ENCODE assay signal across 29 cellular contexts in the genomic region with DNA sequence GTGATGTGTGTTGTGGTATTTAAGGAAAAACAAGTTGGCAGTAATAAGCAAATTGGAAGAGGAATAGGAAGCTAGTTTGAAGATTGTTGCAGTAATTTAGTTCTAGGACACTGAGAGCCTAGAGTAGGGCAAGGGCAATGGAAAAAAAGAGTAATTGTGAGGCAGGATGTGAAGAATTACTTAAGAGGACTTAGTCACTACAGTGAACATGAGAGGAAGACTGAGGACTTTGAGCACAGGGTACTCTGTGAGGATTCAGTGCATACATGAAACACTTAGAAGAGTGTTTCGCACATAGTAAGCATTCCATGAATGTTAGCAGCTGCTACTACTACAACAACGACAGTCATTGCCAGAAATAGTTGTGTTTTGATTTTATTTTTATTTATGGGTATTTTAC. TPM values are rescaled to one million over a fixed set of nuclear protein-coding genes. Genes with fewer than 3 reads are reported as not detected.
DNase-seq lines count a peak whose midpoint lies in the region; ATAC-seq, FAIRE-seq and TF ChIP-seq lines count a peak whose summit lies in the region.
"Had no signal": no experiment of that assay in that cellular context is flagged by ENCODE, and none has a peak within 500 bp of the region (broad histone marks: within the 10 kb centered on the region; RNA-seq: fewer than 3 reads in every experiment).

No MANE protein-coding gene starts in this region.

- no peak for TF ChIP-seq EP300 in HepG2 (IDR thresholded peaks at IDR 0.05; ENCODE audit: low read depth in 2 of 2, low read length in 2 of 2)
- TF ChIP-seq EP300 in HepG2 (CRISPR knock-in tag; IDR thresholded peaks at IDR 0.05; ENCODE audit: borderline replicate concordance) = no peak

- H3K27ac ChIP-seq in HepG2 (ENCODE audit: extremely low read length, insufficient read depth, low read length) (no peak overlapping the region), right lobe of liver (no peak overlapping the region), left lung (no peak overlapping the region), thoracic aorta (no peak overlapping the region)
- H3K27ac ChIP-seq: neural progenitor cell, parathyroid adenoma, RWPE1, SJSA1, spleen, testis, uterus had no signal

- no peaks in the 10 kb centered on the region for H3K79me2 ChIP-seq in HepG2 (ENCODE audit: insufficient read depth, low read length)
- H3K79me2 ChIP-seq: parathyroid adenoma had no signal

- no peak for TF ChIP-seq CTCF in HepG2 (CRISPR knock-in tag; IDR thresholded peaks at IDR 0.05)
- TF ChIP-seq CTCF in right lobe of liver (IDR thresholded peaks at IDR 0.05) = no peak
- TF ChIP-seq CTCF in choroid plexus epithelial cell (conservative IDR thresholded peaks at IDR 0.05; ENCODE audit: low read depth, low read length) = no peak
- no peak for TF ChIP-seq CTCF in left lung (IDR thresholded peaks at IDR 0.05)
- no peak for TF ChIP-seq CTCF in thoracic aorta (IDR thresholded peaks at IDR 0.05)
- no peak for TF ChIP-seq CTCF in mucosa of descending colon (IDR thresholded peaks at IDR 0.05)

- no peak overlapping the region for H3K9ac ChIP-seq in HepG2 (ENCODE audit: insufficient read depth, low read depth, low read length)
- H3K9ac ChIP-seq: neural progenitor cell, parathyroid adenoma had no signal

- DNase-seq in HepG2 (ENCODE audit: low spot score) = peak; percentile 6
- no peak for DNase-seq in right lobe of liver
- peak; percentile 41 for DNase-seq in choroid plexus epithelial cell (ENCODE audit: low read depth)
- DNase-seq in left lung = no peak
- DNase-seq in thoracic aorta (ENCODE audit: low spot score) = no peak
- no peak for DNase-seq in mucosa of descending colon
- no peak for DNase-seq in SKM-1 treated with dmso at 0.1 percent for 144 hours (lab: John Stamatoyannopoulos, UW; ENCODE audit: unreplicated experiment)
- DNase-seq: 8988T; activated CD4-positive, alpha-beta T cell treated with anti-CD3 and anti-CD28 coated beads, Interleukin-2, amount 10 ng/mL, durations not matched to agents 24 days and 14 days; activated CD8-positive, alpha-beta memory T cell treated with anti-CD3 and anti-CD28 coated beads for 24 hours; activated T-cell treated with anti-CD3 and anti-CD28 coated beads for 4 hours; amygdala; effector memory CD4-positive, alpha-beta T cell; H7; NCI-H1048; NCI-H446; NCI-H774; spleen; stimulated activated CD4-positive, alpha-beta T cell treated with anti-CD3 and anti-CD28 coated beads, Interleukin-2, amount 100 ng/mL, for 24 hours; stimulated activated naive CD8-positive, alpha-beta T cell treated with anti-CD3 and anti-CD28 coated beads, Interleukin-15, Interleukin-2, amounts not matched to agents 100 U/mL and 50 U/mL, for 24 hours; testis; uterus had no signal

- no peaks in the 10 kb centered on the region for H4K20me1 ChIP-seq in HepG2 (ENCODE audit: insufficient read depth, low read length)

- FAIRE-seq in HepG2 (lab: Jason Lieb, UNC) = no peak

- TF ChIP-seq POLR2A in HepG2 (IDR thresholded peaks at IDR 0.05; ENCODE audit: insufficient read depth in 1 of 2, low read depth in 2 of 2, low read length in 2 of 2) = no peak
- TF ChIP-seq POLR2A in right lobe of liver (IDR thresholded peaks at IDR 0.05) = no peak

- WGBS in HepG2 (ENCODE audit: low lambda C conversion rate) = 29% methylated on average over 2 of the region's 2 CpGs
- 38% methylated on average over 2 of the region's 2 CpGs for WGBS in right lobe of liver (ENCODE audit: insufficient coverage, low coverage, low lambda C conversion rate, missing lambda C conversion rate)

- no TSS peak for BruUV-seq in HepG2 (replicated peaks; lab: Mats Ljungman, UMichigan)

- CTCF ChIA-PET in HepG2 (lab: Yijun Ruan, JAX; ENCODE audit: low intra/inter-chr PET ratio, low total read pairs) = no interaction called here

- H3K27me3 ChIP-seq in HepG2 (ENCODE audit: control insufficient read depth in 1 of 2, insufficient read depth in 2 of 2, low read length in 2 of 2) (no peaks in the 10 kb centered on the region), right lobe of liver (no peaks in the 10 kb centered on the region), left lung (no peaks in the 10 kb centered on the region), thoracic aorta (replicated peaks; ENCODE audit: insufficient read depth) (no peaks in the 10 kb centered on the region)
- H3K27me3 ChIP-seq: neural progenitor cell, SJSA1, spleen, testis, uterus had no signal

- no peak for TF ChIP-seq RAD21 in HepG2 (CRISPR knock-in tag; IDR thresholded peaks at IDR 0.05)

- intact Hi-C loops in HepG2 (cut with micrococcal nuclease; ENCODE audit: unreplicated experiment) = no loop called here
- intact Hi-C loops in right lobe of liver (cut with DNase I) = no loop called here
- intact Hi-C loops in left lung (cut with DNase I) = no loop called here
- intact Hi-C loops in mucosa of descending colon (cut with DNase I, micrococcal nuclease) = no loop called here

- POLR2A ChIA-PET in HepG2 (lab: Yijun Ruan, JAX) = no interaction called here

- ATAC-seq in HepG2 (no peak), right lobe of liver (no peak), left lung (peak; percentile 54), thoracic aorta (ENCODE audit: insufficient number of reproducible peaks, low FRiP score, low read depth) (peak; percentile 73), HG03469 (IDR thresholded peaks at IDR 0.05; ENCODE audit: unreplicated experiment) (no peak), mucosa of descending colon (no peak)
- ATAC-seq: stimulated activated naive CD8-positive, alpha-beta T cell treated with anti-CD3 and anti-CD28 coated beads, Interleukin-15, Interleukin-2, amounts not matched to agents 100 U/mL and 50 U/mL, for 24 hours had no signal

- H3K4me2 ChIP-seq in HepG2 (ENCODE audit: low read depth, low read length) = no peak overlapping the region
- H3K4me2 ChIP-seq: neural progenitor cell had no signal

- H3K36me3 ChIP-seq in HepG2 (replicated peaks in 1 of 2; ENCODE audit: control insufficient read depth in 1 of 2, insufficient read depth in 2 of 2, low read length in 2 of 2) (no peaks in the 10 kb centered on the region), right lobe of liver (no peaks in the 10 kb centered on the region), left lung (no peaks in the 10 kb centered on the region), thoracic aorta (peaks cover 3% of the 10 kb centered on the region), mucosa of descending colon (ENCODE audit: low read depth) (no peaks in the 10 kb centered on the region)
- H3K36me3 ChIP-seq: neural progenitor cell, SJSA1, spleen, uterus had no signal

- H3K4me3 ChIP-seq in HepG2 (replicated peaks in 1 of 3; ENCODE audit: insufficient read depth in 1 of 3, low read depth in 2 of 3, low read length in 3 of 3) (no peak overlapping the region), right lobe of liver (no peak overlapping the region), choroid plexus epithelial cell (ENCODE audit: low read depth, low read length) (no peak overlapping the region), left lung (no peak overlapping the region), thoracic aorta (no peak overlapping the region), mucosa of descending colon (no peak overlapping the region)
- H3K4me3 ChIP-seq: lung, neural progenitor cell, SJSA1, spleen, testis, uterus had no signal

- in situ Hi-C loops in HepG2 (cut with HindIII; ENCODE audit: extremely low pct_ligation_motif_present, low pct_unique_long_range_greater_than_20kb) = no loop called here

- H3K9me3 ChIP-seq in HepG2 (ENCODE audit: low read length) = no peaks in the 10 kb centered on the region
- no peaks in the 10 kb centered on the region for H3K9me3 ChIP-seq in right lobe of liver
- no peaks in the 10 kb centered on the region for H3K9me3 ChIP-seq in left lung
- H3K9me3 ChIP-seq in thoracic aorta = no peaks in the 10 kb centered on the region
- H3K9me3 ChIP-seq in mucosa of descending colon = no peaks in the 10 kb centered on the region
- H3K9me3 ChIP-seq: SJSA1, testis, uterus had no signal

- H2AFZ ChIP-seq in HepG2 (ENCODE audit: low read length) = no peak overlapping the region
- H2AFZ ChIP-seq: neural progenitor cell, parathyroid adenoma had no signal

- no peaks in the 10 kb centered on the region for H3K4me1 ChIP-seq in HepG2 (ENCODE audit: insufficient read depth, low read length)
- H3K4me1 ChIP-seq in right lobe of liver = no peaks in the 10 kb centered on the region
- no peaks in the 10 kb centered on the region for H3K4me1 ChIP-seq in left lung
- H3K4me1 ChIP-seq in thoracic aorta (ENCODE audit: control insufficient read depth in 1 of 2, low read depth in 2 of 2) = peaks cover 12 to 17% of the 10 kb centered on the region in 2 donors
- H3K4me1 ChIP-seq in mucosa of descending colon (ENCODE audit: low read depth) = peaks cover 9% of the 10 kb centered on the region
- H3K4me1 ChIP-seq: neural progenitor cell, parathyroid adenoma, SJSA1, testis, uterus had no signal

RNA-seq across cellular contexts. Expression of gene DKK1, which starts 30.9 kb away (rescaled TPM):
- total RNA-seq in HepG2 (2016; rRNA removed; fragmentation: Illumina TruSeq; extraction: Trizol) = 143 and 262 TPM in 2 replicates
- 170 and 175 TPM in 2 replicates for total RNA-seq in HepG2 (2016; cell fraction: cytosol; rRNA removed; fragmentation: Illumina TruSeq; extraction: Trizol; ENCODE audit: low read depth)
- total RNA-seq in HepG2 (2016; cell fraction: insoluble cytoplasmic fraction; rRNA removed; fragmentation: Illumina TruSeq; extraction: Trizol) = 140 and 239 TPM in 2 replicates
- total RNA-seq in HepG2 (2016; cell fraction: membrane; rRNA removed; fragmentation: Illumina TruSeq; extraction: Trizol) = 116 and 117 TPM in 2 replicates
- 264 and 293 TPM in 2 replicates for total RNA-seq in HepG2 (2016; cell fraction: nucleus; rRNA removed; fragmentation: Illumina TruSeq; extraction: Trizol)
- 52.9 and 123 TPM in 2 replicates for polyA plus RNA-seq in HepG2 (2011; rRNA removed)
- 52.9 and 64.6 TPM in 2 replicates for polyA plus RNA-seq in HepG2 (2011; cell fraction: cytosol; rRNA removed)
- 25.1 and 31.9 TPM in 2 replicates for polyA plus RNA-seq in HepG2 (2011; cell fraction: nucleus; rRNA removed)
- 18.4 and 75.9 TPM in 2 replicates for polyA plus RNA-seq in HepG2 (2012)
- polyA plus RNA-seq in HepG2 (2016; cell fraction: cytosol; fragmentation: Illumina TruSeq; extraction: Trizol; ENCODE audit: low read depth) = 25.2 and 32.2 TPM in 2 replicates
- polyA plus RNA-seq in HepG2 (2016; cell fraction: insoluble cytoplasmic fraction; fragmentation: Illumina TruSeq; extraction: Trizol; ENCODE audit: low read depth) = 160 TPM in 2 replicates
- 33.1 and 42.9 TPM in 2 replicates for polyA plus RNA-seq in HepG2 (2016; cell fraction: membrane; fragmentation: Illumina TruSeq; extraction: Trizol; ENCODE audit: low read depth)
- 469 and 518 TPM in 2 replicates for polyA plus RNA-seq in HepG2 (2016; cell fraction: nucleus; fragmentation: Illumina TruSeq; extraction: Trizol; ENCODE audit: insufficient read depth, low read depth)
- polyA minus RNA-seq in HepG2 (2011; rRNA and poly(A)+ RNA removed; ENCODE audit: low replicate concordance) = 32.2 and 34.1 TPM in 2 replicates
- polyA minus RNA-seq in HepG2 (2011; cell fraction: cytosol; rRNA and poly(A)+ RNA removed) = 31.8 and 36.1 TPM in 2 replicates
- 28.0 and 41.8 TPM in 2 replicates for polyA minus RNA-seq in HepG2 (2011; cell fraction: nucleus; rRNA and poly(A)+ RNA removed)
- total RNA-seq in right lobe of liver = not detected
- total RNA-seq in left lung = 10 to 100 TPM; 10.5 to 36.0 TPM
- total RNA-seq in thoracic aorta = 1 to 10 TPM in 1 of 2 donors, under 1 TPM in 1; 0.78 to 3.2 TPM
- 1 to 10 TPM in 1 of 3 donors, not detected in 2; 1.5 TPM for total RNA-seq in mucosa of descending colon
- total RNA-seq: activated CD4-positive, alpha-beta T cell treated with anti-CD3 and anti-CD28 coated beads, Interleukin-2, amount 10 ng/mL, durations not matched to agents 24 days and 14 days had no signal
- polyA plus RNA-seq: CD14-positive monocyte had no signal

Comparison
In these comparisons a context has a peak if more than half of its experiments do, and no peak if none do; other contexts are left out.
1. DNase-seq: peak in HepG2 (single experiment) and choroid plexus epithelial cell (single experiment); none in right lobe of liver (0 of 3), left lung (0 of 2), thoracic aorta (single experiment), mucosa of descending colon (0 of 3) and SKM-1 treated with dmso at 0.1 percent for 144 hours (single experiment).
2. ATAC-seq: peak in left lung (single experiment) and thoracic aorta (single experiment); none in HepG2 (single experiment), right lobe of liver (0 of 4), HG03469 (single experiment) and mucosa of descending colon (single experiment).